ENCODE assay signal across 20 cellular contexts in the genomic region with DNA sequence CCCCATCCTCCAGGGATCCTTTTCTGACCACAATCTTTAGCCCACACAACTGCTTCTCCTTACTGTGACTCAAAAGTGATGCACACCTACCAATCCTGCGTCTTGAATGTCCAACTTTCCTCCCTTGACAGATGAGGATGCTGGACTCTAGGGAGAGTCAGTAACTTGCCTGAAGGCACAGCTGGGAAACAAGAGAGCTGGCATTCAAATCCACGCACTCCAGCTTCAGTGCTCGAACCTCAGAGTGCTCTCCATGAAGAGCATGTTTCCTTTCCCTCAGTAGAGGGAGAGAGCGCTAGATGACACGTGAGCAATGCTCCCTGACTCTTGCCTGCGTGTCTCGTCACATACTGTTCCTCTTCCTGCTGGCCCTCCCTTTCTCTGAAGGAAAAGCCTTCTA.
DNase-seq lines count a peak whose midpoint lies in the region; ATAC-seq and TF ChIP-seq lines count a peak whose summit lies in the region.
"Had no signal": no experiment of that assay in that cellular context is flagged by ENCODE, and none has a peak within 500 bp of the region (broad histone marks: within the 10 kb centered on the region; RNA-seq: fewer than 3 reads in every experiment).

No MANE protein-coding gene starts in this region.

- no peaks in the 10 kb centered on the region for H3K9me2 ChIP-seq in GM23248 (ENCODE audit: insufficient read depth)

- H3K4me1 Mint-ChIP-seq in osteocyte (ENCODE audit: unreplicated experiment) = no peaks in the 10 kb centered on the region
- H3K4me1 Mint-ChIP-seq: CD4-positive, CD25-positive, alpha-beta regulatory T cell; CD8-positive, alpha-beta memory T cell had no signal

- no peak overlapping the region for H3K56ac ChIP-seq in IMR-90 (ENCODE audit: extremely low read depth, insufficient read depth, low read length)

- H3K4me2 ChIP-seq in GM23248 (ENCODE audit: unreplicated experiment) = no peak overlapping the region
- H3K4me2 ChIP-seq in IMR-90 (ENCODE audit: low read depth, low read length) = no peak overlapping the region

- H3K4ac ChIP-seq in IMR-90 (ENCODE audit: low read depth, low read length) = 0 out of 2 replicates have a peak overlapping the region, but pooled peaks have one; percentile 0

- no peak overlapping the region for H2BK120ac ChIP-seq in IMR-90 (ENCODE audit: low read depth, low read length)

- H3K27ac Mint-ChIP-seq in osteocyte (ENCODE audit: unreplicated experiment) = no peak overlapping the region
- H3K27ac Mint-ChIP-seq: CD4-positive, CD25-positive, alpha-beta regulatory T cell; CD8-positive, alpha-beta memory T cell had no signal

- H3K9me3 ChIP-seq in GM23248 (ENCODE audit: low read depth) (no peaks in the 10 kb centered on the region), IMR-90 (ENCODE audit: control insufficient read depth, insufficient read depth, low read length) (no peaks in the 10 kb centered on the region), tibial artery (no peaks in the 10 kb centered on the region)
- H3K9me3 ChIP-seq: BE2C, HAP-1 had no signal

- no peak overlapping the region; the same call in 1 of the 2 replicates for H3K14ac ChIP-seq in IMR-90 (replicated peaks; ENCODE audit: low read depth, low read length)

- H3K9me1 ChIP-seq in IMR-90 (ENCODE audit: insufficient read depth, low read length) = peaks cover 14% of the 10 kb centered on the region

- ATAC-seq in IMR-90 (ENCODE audit: low read depth) (no peak), GM19324 (IDR thresholded peaks at IDR 0.05; ENCODE audit: low FRiP score, unreplicated experiment) (no peak), GM21528 (IDR thresholded peaks at IDR 0.05; ENCODE audit: low FRiP score, unreplicated experiment) (no peak)
- ATAC-seq: GM12878 had no signal

- no peak overlapping the region for H2AK9ac ChIP-seq in IMR-90 (replicated peaks; ENCODE audit: low read depth, low read length, poor library complexity)

- H3F3A ChIP-seq in GM23248 (ENCODE audit: insufficient read depth) = no peaks in the 10 kb centered on the region

- dilution Hi-C loops in IMR-90 (cut with HindIII; ENCODE audit: low sequenced_read_pairs, unreplicated experiment) = no loop called here

- no peak overlapping the region for H3K27ac ChIP-seq in GM23248
- no peak overlapping the region for H3K27ac ChIP-seq in IMR-90 (ENCODE audit: insufficient read depth, low read length)
- no peak overlapping the region for H3K27ac ChIP-seq in tibial artery

- POLR2A ChIA-PET in IMR-90 (lab: Charles Lee; ENCODE audit: unreplicated experiment) = no interaction called here

- 85% methylated on average over 7 of the region's 7 CpGs for WGBS in GM23248 (ENCODE audit: low coverage in 1 of 2, low lambda C conversion rate in 2 of 2, missing lambda C conversion rate in 2 of 2), 2 experiments
- 80% methylated on average over 1 of the region's 7 CpGs; no CpG with 5 or more reads in 1 of the 2 experiments for WGBS in IMR-90 (ENCODE audit: extremely low coverage in 2 of 2, insufficient read length in 1 of 2), 2 experiments

- no peaks in the 10 kb centered on the region for H3K36me3 Mint-ChIP-seq in osteocyte (ENCODE audit: unreplicated experiment)
- H3K36me3 Mint-ChIP-seq: CD4-positive, CD25-positive, alpha-beta regulatory T cell; CD8-positive, alpha-beta memory T cell had no signal

- no peak for TF ChIP-seq RAD21 in IMR-90 (IDR thresholded peaks at IDR 0.05; ENCODE audit: low read length)

- H4K5ac ChIP-seq in IMR-90 (ENCODE audit: low read depth, low read length) = no peak overlapping the region

- no peaks in the 10 kb centered on the region for H3K4me1 ChIP-seq in GM23248 (ENCODE audit: insufficient read depth)
- H3K4me1 ChIP-seq in IMR-90 (ENCODE audit: control insufficient read depth, insufficient read depth, low read length) = peaks cover 7% of the 10 kb centered on the region
- peaks cover 0 to 11% (median 3%) of the 10 kb centered on the region in 4 donors for H3K4me1 ChIP-seq in tibial artery
- H3K4me1 ChIP-seq: BE2C, HAP-1 had no signal

- H2AK5ac ChIP-seq in IMR-90 (ENCODE audit: low read depth, low read length) = peak overlapping the region; percentile 43

- H3K79me2 ChIP-seq in GM23248 (ENCODE audit: insufficient read depth) = no peaks in the 10 kb centered on the region

- no peak overlapping the region for H2BK20ac ChIP-seq in IMR-90 (ENCODE audit: low read depth, low read length)

- H3K9ac ChIP-seq in GM23248 = no peak overlapping the region
- no peak overlapping the region for H3K9ac ChIP-seq in IMR-90 (ENCODE audit: low read depth, low read length)

- peaks cover 3% of the 10 kb centered on the region for H3K27me3 Mint-ChIP-seq in osteocyte (ENCODE audit: unreplicated experiment)

- H3K27me3 ChIP-seq in GM23248 (replicated peaks; ENCODE audit: insufficient read depth) (no peaks in the 10 kb centered on the region), IMR-90 (ENCODE audit: control insufficient read depth, insufficient read depth, low read length) (no peaks in the 10 kb centered on the region), tibial artery (no peaks in the 10 kb centered on the region)

- intact Hi-C loops in IMR-90 (cut with micrococcal nuclease) = loop anchor here (10.0 kb wide), 1 partner anchor 777 kb away; no protein-coding TSS in a partner anchor
- intact Hi-C loops in tibial artery (cut with DNase I; ENCODE audit: low total_unique reads) = no loop called here

- in situ Hi-C loops in GM23248 (cut with MboI) = no loop called here
- in situ Hi-C loops in IMR-90 (cut with MboI; ENCODE audit: low sequenced_read_pairs) = no loop called here

- no peak overlapping the region for H3K18ac ChIP-seq in IMR-90 (ENCODE audit: low read depth, low read length)

- H3K79me1 ChIP-seq in IMR-90 (ENCODE audit: low read depth in 1 of 2, low read length in 2 of 2) = peaks cover 0 to 4% of the 10 kb centered on the region in 2 experiments; a peak in 1 of 4 replicates

- H3K36me3 ChIP-seq in GM23248 (ENCODE audit: low read depth) (no peaks in the 10 kb centered on the region), IMR-90 (ENCODE audit: control insufficient read depth, insufficient read depth, low read length) (peaks cover 3% of the 10 kb centered on the region; the same call in 1 of the 2 replicates), tibial artery (no peaks in the 10 kb centered on the region)
- H3K36me3 ChIP-seq: BE2C, HAP-1 had no signal

- H4K91ac ChIP-seq in IMR-90 (ENCODE audit: insufficient read depth, low read depth, low read length) = no peak overlapping the region

- CTCF ChIA-PET in IMR-90 (lab: Yijun Ruan, JAX) = interaction anchor here (0.6 kb wide), 1 partner anchor 8 kb away, joined by 3 read pairs; no protein-coding TSS in a partner anchor

- no peak overlapping the region for H3K23ac ChIP-seq in IMR-90 (ENCODE audit: low read depth, low read length)

- H3K4me3 Mint-ChIP-seq in osteocyte (ENCODE audit: unreplicated experiment) = no peak overlapping the region
- H3K4me3 Mint-ChIP-seq: CD4-positive, CD25-positive, alpha-beta regulatory T cell; CD8-positive, alpha-beta memory T cell had no signal

- no peaks in the 10 kb centered on the region for H4K20me1 ChIP-seq in GM23248 (ENCODE audit: insufficient read depth)
- no peaks in the 10 kb centered on the region for H4K20me1 ChIP-seq in IMR-90 (ENCODE audit: insufficient read depth, low read length)

- DNase-seq in GM23248 = peak; percentile 28
- peak; percentile 59 for DNase-seq in IMR-90
- DNase-seq in ecto neural progenitor cell (ENCODE audit: low spot score) = peak; percentile 22
- peak; percentile 5 for DNase-seq in osteocyte (ENCODE audit: extremely low spot score, unreplicated experiment)
- DNase-seq in OCI-M2 (lab: John Stamatoyannopoulos, UW; ENCODE audit: unreplicated experiment) = no peak
- no peak for DNase-seq in tibial artery
- DNase-seq: ACHN; BE2C; C1 segment of cervical spinal cord; CD4-positive, CD25-positive, alpha-beta regulatory T cell; CD8-positive, alpha-beta memory T cell; COR-L47; DMS 273 treated with DMSO at 0.1 percent for 48 hours; DMS53; DND-41; EL had no signal

- H3K9me3 Mint-ChIP-seq in osteocyte (ENCODE audit: unreplicated experiment) = no peaks in the 10 kb centered on the region

- TF ChIP-seq POLR2A in IMR-90 (IDR thresholded peaks at IDR 0.05; ENCODE audit: low read depth, low read length) = no peak

- H2AFZ ChIP-seq in GM23248 (no peak overlapping the region), IMR-90 (replicated peaks; ENCODE audit: low read length, poor library complexity) (peak overlapping the region; percentile 6)

- no peak overlapping the region; a peak in 1 of 4 replicates for H4K8ac ChIP-seq in IMR-90 (ENCODE audit: low read depth in 2 of 2, low read length in 2 of 2)

- H3K4me3 ChIP-seq in GM23248 (no peak overlapping the region), IMR-90 (ENCODE audit: insufficient read depth, low read depth, low read length) (no peak overlapping the region), tibial artery (no peak overlapping the region)
- H3K4me3 ChIP-seq: GM12878, HAP-1 had no signal

- no peak overlapping the region for H2BK15ac ChIP-seq in IMR-90 (ENCODE audit: low read depth, low read length)

- H2BK5ac ChIP-seq in IMR-90 (ENCODE audit: low read depth, low read length, poor library complexity, severe bottlenecking) = no peak overlapping the region

- no TSS peak for BruUV-seq in IMR-90 (replicated peaks; lab: Mats Ljungman, UMichigan)

- TF ChIP-seq CTCF in IMR-90 (conservative IDR thresholded peaks at IDR 0.05; ENCODE audit: low read depth, low read length) (no peak), osteocyte (IDR thresholded peaks at IDR 0.05) (no peak), tibial artery (IDR thresholded peaks at IDR 0.05) (no peak)

TF ChIP-seq in IMR-90, 13 proteins besides CTCF, POLR2A, EP300 and RAD21:
- TF ChIP-seq RCOR1 (IDR thresholded peaks at IDR 0.05; ENCODE audit: insufficient replicate concordance, low read length) (no peak), CEBPB (IDR thresholded peaks at IDR 0.05; ENCODE audit: low read depth, low read length) (no peak), BHLHE40 (IDR thresholded peaks at IDR 0.05; ENCODE audit: low read depth, low read length) (no peak), RFX5 (IDR thresholded peaks at IDR 0.05; ENCODE audit: low read depth, low read length) (no peak)
- TF ChIP-seq, protein P1, sequence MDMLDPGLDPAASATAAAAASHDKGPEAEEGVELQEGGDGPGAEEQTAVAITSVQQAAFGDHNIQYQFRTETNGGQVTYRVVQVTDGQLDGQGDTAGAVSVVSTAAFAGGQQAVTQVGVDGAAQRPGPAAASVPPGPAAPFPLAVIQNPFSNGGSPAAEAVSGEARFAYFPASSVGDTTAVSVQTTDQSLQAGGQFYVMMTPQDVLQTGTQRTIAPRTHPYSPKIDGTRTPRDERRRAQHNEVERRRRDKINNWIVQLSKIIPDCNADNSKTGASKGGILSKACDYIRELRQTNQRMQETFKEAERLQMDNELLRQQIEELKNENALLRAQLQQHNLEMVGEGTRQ (IDR thresholded peaks at IDR 0.05; ENCODE audit: low read depth, low read length) = no peak

Comparison
In these comparisons a context has a peak if more than half of its experiments do, and no peak if none do; other contexts are left out.
1. DNase-seq: peak in GM23248 (single experiment), IMR-90 (single experiment), ecto neural progenitor cell (single experiment) and osteocyte (single experiment); none in OCI-M2 (single experiment) and tibial artery (0 of 2).